In the genomic region with DNA sequence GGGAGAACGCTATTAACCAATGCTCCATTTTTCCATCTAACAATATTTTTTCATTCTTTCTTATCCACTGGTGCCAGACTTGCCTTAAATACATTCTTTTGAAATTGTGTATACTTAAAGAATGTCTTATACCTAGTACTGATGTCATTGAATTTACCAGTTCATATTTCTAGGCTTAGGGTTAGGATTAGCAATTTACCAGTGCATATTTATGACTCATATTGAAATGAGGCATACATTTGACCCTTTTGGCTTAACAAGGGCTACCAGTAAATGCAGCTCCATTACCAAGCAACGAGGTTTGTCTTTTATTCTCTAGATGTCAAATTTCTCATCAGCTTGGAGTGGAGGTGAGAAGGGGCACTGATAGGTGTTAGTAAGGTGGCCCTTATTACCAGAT, we compare ENCODE assay signal across 21 cellular contexts.
DNase-seq lines count a peak whose midpoint lies in the region; ATAC-seq, FAIRE-seq and TF ChIP-seq lines count a peak whose summit lies in the region.
"Had no signal": no experiment of that assay in that cellular context is flagged by ENCODE, and none has a peak within 500 bp of the region (broad histone marks: within the 10 kb centered on the region; RNA-seq: fewer than 3 reads in every experiment).

No MANE protein-coding gene starts in this region.

- no peak overlapping the region for H3K23ac ChIP-seq in neuronal stem cell (ENCODE audit: low read depth, low read length, poor library complexity)

- peaks cover 1% of the 10 kb centered on the region for H3K79me1 ChIP-seq in neuronal stem cell (ENCODE audit: low read depth, low read length)

- no peak overlapping the region for H2AK5ac ChIP-seq in neuronal stem cell (ENCODE audit: low read depth, low read length)

- no peak overlapping the region for H2BK12ac ChIP-seq in neuronal stem cell (ENCODE audit: low read length)

- no peak overlapping the region for H3K27ac ChIP-seq in foreskin keratinocyte
- no peak overlapping the region for H3K27ac ChIP-seq in neuronal stem cell (replicated peaks; ENCODE audit: low read length)
- H3K27ac ChIP-seq: 22Rv1, BLaER1, C4-2B had no signal

- no peaks in the 10 kb centered on the region for H3K36me3 ChIP-seq in neuronal stem cell (replicated peaks in 1 of 2; ENCODE audit: control insufficient read depth in 2 of 2, insufficient read depth in 2 of 2, low read length in 2 of 2)
- H3K36me3 ChIP-seq: BLaER1, HAP-1 had no signal

- H3K18ac ChIP-seq in neuronal stem cell (ENCODE audit: low read length): no peak overlapping the region

- no peak overlapping the region for H3K14ac ChIP-seq in neuronal stem cell (ENCODE audit: low read length)

- DNase-seq in H54 (ENCODE audit: insufficient read length, low spot score): no peak
- no peak for DNase-seq in HTR-8/SVneo (ENCODE audit: insufficient read length, low spot score)
- DNase-seq in choroid plexus epithelial cell (ENCODE audit: low read depth): peak; percentile 30
- peak; percentile 6 for DNase-seq in non-pigmented ciliary epithelial cell (ENCODE audit: low read depth)
- DNase-seq in foreskin keratinocyte: no peak
- DNase-seq in neuronal stem cell (ENCODE audit: low spot score): no peak
- DNase-seq in SKM-1 (lab: John Stamatoyannopoulos, UW; ENCODE audit: unreplicated experiment): no peak
- DNase-seq: Caco-2; CD4-positive, CD25-positive, alpha-beta regulatory T cell; CD8-positive, alpha-beta T cell; DMS153; DND-41 had no signal

- no peak overlapping the region for H3K4me2 ChIP-seq in neuronal stem cell (ENCODE audit: insufficient read depth, low read length, poor library complexity, severe bottlenecking)
- H3K4me2 ChIP-seq: BLaER1, GM23338 had no signal

- no peak overlapping the region for H4K91ac ChIP-seq in neuronal stem cell (ENCODE audit: low read depth, low read length, poor library complexity)

- no peak for ATAC-seq in foreskin keratinocyte
- no peak for ATAC-seq in GM19328 (IDR thresholded peaks at IDR 0.05; ENCODE audit: unreplicated experiment)
- ATAC-seq: CD8-positive, alpha-beta T cell; GM23338 had no signal

- H3K9ac ChIP-seq in neuronal stem cell (ENCODE audit: low read depth, low read length, poor library complexity): no peak overlapping the region
- H3K9ac ChIP-seq: BLaER1 had no signal

- H3K4me1 ChIP-seq in foreskin keratinocyte (peaks cover 12% of the 10 kb centered on the region), neuronal stem cell (ENCODE audit: control insufficient read depth in 2 of 2, insufficient read depth in 1 of 2, low read depth in 1 of 2, low read length in 2 of 2) (no peaks in the 10 kb centered on the region)
- H3K4me1 ChIP-seq: BLaER1, Caco-2, HAP-1 had no signal

- no peak overlapping the region for H4K8ac ChIP-seq in neuronal stem cell (ENCODE audit: low read depth, low read length)

- no peak overlapping the region for H2BK5ac ChIP-seq in neuronal stem cell (ENCODE audit: low read length)

- H3K4ac ChIP-seq in neuronal stem cell (ENCODE audit: low read length): no peak overlapping the region

- no peak for TF ChIP-seq POLR2A in H54 (IDR thresholded peaks at IDR 0.05; ENCODE audit: low read depth, low read length)

- no peak overlapping the region for H2BK15ac ChIP-seq in neuronal stem cell (ENCODE audit: low read length)

- no peak overlapping the region for H2AFZ ChIP-seq in neuronal stem cell (ENCODE audit: low read length)
- H2AFZ ChIP-seq: GM23338 had no signal

- WGBS in neuronal stem cell (ENCODE audit: extremely low coverage in 2 of 2, insufficient read length in 2 of 2, insufficient replicate concordance in 1 of 2), 2 donors: no CpG with 5 or more reads among the region's 2 CpGs

- TF ChIP-seq CTCF in choroid plexus epithelial cell (conservative IDR thresholded peaks at IDR 0.05; ENCODE audit: low read depth, low read length): no peak
- no peak for TF ChIP-seq CTCF in foreskin keratinocyte (conservative IDR thresholded peaks at IDR 0.05)

- no peak overlapping the region for H2BK120ac ChIP-seq in neuronal stem cell (ENCODE audit: low read depth, low read length)

- no peak overlapping the region for H3K4me3 ChIP-seq in choroid plexus epithelial cell (ENCODE audit: low read depth, low read length)
- no peak overlapping the region for H3K4me3 ChIP-seq in neuronal stem cell (ENCODE audit: low read length in 2 of 2)
- H3K4me3 ChIP-seq: BLaER1, GM23338, HAP-1 had no signal

- H3K9me3 ChIP-seq in neuronal stem cell (replicated peaks in 1 of 2; ENCODE audit: control insufficient read depth in 2 of 2, insufficient read depth in 1 of 2, low read depth in 1 of 2, low read length in 2 of 2): no peaks in the 10 kb centered on the region
- H3K9me3 ChIP-seq: BLaER1, Caco-2, HAP-1 had no signal

- H3K27me3 ChIP-seq in foreskin keratinocyte (no peaks in the 10 kb centered on the region), neuronal stem cell (ENCODE audit: control insufficient read depth in 3 of 3, insufficient read depth in 3 of 3, low read depth in 1 of 3, low read length in 3 of 3) (no peaks in the 10 kb centered on the region)
- H3K27me3 ChIP-seq: BLaER1 had no signal

- FAIRE-seq in H54 (lab: Jason Lieb, UNC) (peak; percentile 23), HTR-8/SVneo (lab: Jason Lieb, UNC) (peak; percentile 75)
- FAIRE-seq: A204.1, G401.6, GM12892 had no signal

Comparison
In these comparisons a context has a peak if more than half of its experiments do, and no peak if none do; other contexts are left out.
1. DNase-seq: peak in choroid plexus epithelial cell (single experiment) and non-pigmented ciliary epithelial cell (single experiment); none in H54 (single experiment), HTR-8/SVneo (single experiment), foreskin keratinocyte (0 of 2), neuronal stem cell (single experiment) and SKM-1 (single experiment).